In genomic region chr6:21885101-21885500, GRCh38 we compare ENCODE assay signal across 14 cellular contexts.
A peak's percentile ranks its signal among the peaks of the same experiment; 100 is the strongest.
DNase-seq lines count a peak whose midpoint lies in the region; ATAC-seq and TF ChIP-seq lines count a peak whose summit lies in the region.
"Had no signal": no experiment of that assay in that cellular context is flagged by ENCODE, and none has a peak within 500 bp of the region (broad histone marks: within the 10 kb centered on the region; RNA-seq: fewer than 3 reads in every experiment).

No MANE protein-coding gene starts in this region.

- no peak overlapping the region for H3K27ac Mint-ChIP-seq in activated T-cell treated with anti-CD3 and anti-CD28 coated beads, Interleukin-2, amount 50 U/mL, for 24 hours
- H3K27ac Mint-ChIP-seq: activated naive CD4-positive, alpha-beta T cell treated with anti-CD3 and anti-CD28 coated beads for 36 hours had no signal

- H3K4me1 Mint-ChIP-seq in activated T-cell treated with anti-CD3 and anti-CD28 coated beads, Interleukin-2, amount 50 U/mL, for 24 hours (ENCODE audit: low read depth): peaks cover 9% of the 10 kb centered on the region

- H3K18ac ChIP-seq in mesendoderm (ENCODE audit: low read length): no peak overlapping the region

- H3K56ac ChIP-seq in mesendoderm (ENCODE audit: low read length): no peak overlapping the region

- no peak for TF ChIP-seq CTCF in mammary epithelial cell (conservative IDR thresholded peaks at IDR 0.05 in 1 of 2, IDR thresholded peaks at IDR 0.05 in 1 of 2; ENCODE audit: extremely low read depth in 1 of 2, insufficient read depth in 1 of 2, low read depth in 1 of 2, low read length in 2 of 2)
- TF ChIP-seq CTCF in tibial artery (IDR thresholded peaks at IDR 0.05): no peak

- peak overlapping the region; percentile 57 for H3K23ac ChIP-seq in mesendoderm (ENCODE audit: low read length)

- H3K79me2 ChIP-seq in mammary epithelial cell (ENCODE audit: insufficient read depth, low read length): no peaks in the 10 kb centered on the region
- peaks cover 8% of the 10 kb centered on the region for H3K79me2 ChIP-seq in mesendoderm (ENCODE audit: control insufficient read depth, insufficient read depth, low read length)

- H3K4me1 ChIP-seq in mammary epithelial cell (ENCODE audit: insufficient read depth, low read length): peaks cover 22% of the 10 kb centered on the region
- H3K4me1 ChIP-seq in mesendoderm (ENCODE audit: control insufficient read depth, low read depth, low read length): peaks cover 5% of the 10 kb centered on the region
- H3K4me1 ChIP-seq in tibial artery: peaks cover 0 to 44% (median 27%) of the 10 kb centered on the region in 4 donors

- H3K4me2 ChIP-seq in mammary epithelial cell (ENCODE audit: insufficient read depth, low read depth, low read length): peak overlapping the region; percentile 54
- no peak overlapping the region for H3K4me2 ChIP-seq in mesendoderm (ENCODE audit: low read length)

- H2AFZ ChIP-seq in mammary epithelial cell (ENCODE audit: low read depth, low read length): peak overlapping the region; percentile 48

- H4K8ac ChIP-seq in mesendoderm (ENCODE audit: low read depth, low read length): no peak overlapping the region

- no peak overlapping the region for H2BK15ac ChIP-seq in mesendoderm (replicated peaks; ENCODE audit: low read depth)

- H3K9me3 ChIP-seq in mammary epithelial cell (replicated peaks; ENCODE audit: insufficient read depth, low read length) (no peaks in the 10 kb centered on the region), tibial artery (no peaks in the 10 kb centered on the region)

- no peak overlapping the region for H2BK5ac ChIP-seq in mesendoderm (ENCODE audit: low read length)

- H3K27ac ChIP-seq in mammary epithelial cell (ENCODE audit: insufficient read depth, low read depth, low read length) (no peak overlapping the region), mesendoderm (ENCODE audit: low read depth, low read length) (no peak overlapping the region), tibial artery (peak overlapping the region; percentile 69)

- H4K5ac ChIP-seq in mesendoderm (ENCODE audit: low read length): no peak overlapping the region

- no peak overlapping the region for H3K4ac ChIP-seq in mesendoderm (ENCODE audit: low read depth, low read length)

- H3K36me3 Mint-ChIP-seq in activated T-cell treated with anti-CD3 and anti-CD28 coated beads, Interleukin-2, amount 50 U/mL, for 24 hours (ENCODE audit: low read depth): no peaks in the 10 kb centered on the region

- no peak overlapping the region for H2AK5ac ChIP-seq in mesendoderm (ENCODE audit: low read length)

- H3K27me3 ChIP-seq in mammary epithelial cell (ENCODE audit: insufficient read depth, low read length): no peaks in the 10 kb centered on the region
- H3K27me3 ChIP-seq in mesendoderm (ENCODE audit: insufficient read depth, low read length, poor library complexity): no peaks in the 10 kb centered on the region
- no peaks in the 10 kb centered on the region for H3K27me3 ChIP-seq in tibial artery

- no TSS peak for BruUV-seq in mammary epithelial cell (replicated peaks; lab: Mats Ljungman, UMichigan)

- no peak overlapping the region for H3K4me3 Mint-ChIP-seq in activated T-cell treated with anti-CD3 and anti-CD28 coated beads, Interleukin-2, amount 50 U/mL, for 24 hours
- H3K4me3 Mint-ChIP-seq: activated naive CD4-positive, alpha-beta T cell treated with anti-CD3 and anti-CD28 coated beads for 36 hours; H9 had no signal

- in situ Hi-C loops in mammary epithelial cell (cut with MboI; ENCODE audit: low sequenced_read_pairs in 2 of 2): no loop called here

- dilution Hi-C loops in mammary epithelial cell (cut with HindIII; ENCODE audit: low sequenced_read_pairs): no loop called here

- no peaks in the 10 kb centered on the region for H4K20me1 ChIP-seq in mammary epithelial cell (ENCODE audit: insufficient read depth, low read length)

- CTCF ChIA-PET in mammary epithelial cell (lab: Charles Lee; ENCODE audit: low non-redundant PET): no interaction called here

- intact Hi-C loops in mammary epithelial cell (cut with micrococcal nuclease): no loop called here
- intact Hi-C loops in tibial artery (cut with DNase I; ENCODE audit: low total_unique reads): no loop called here

- DNase-seq in DMS 273 (lab: John Stamatoyannopoulos, UW; ENCODE audit: unreplicated experiment): peak; percentile 73
- no peak for DNase-seq in DMS 273 treated with DMSO at 0.1 percent for 48 hours (lab: John Stamatoyannopoulos, UW)
- no peak for DNase-seq in mammary epithelial cell
- DNase-seq in mesendoderm: no peak
- no peak for DNase-seq in tibial artery
- DNase-seq in activated T-cell treated with anti-CD3 and anti-CD28 coated beads, Interleukin-2, amount 50 U/mL, for 24 hours: no peak
- DNase-seq in NCI-H526 treated with DMSO at 0.1 percent for 48 hours (lab: John Stamatoyannopoulos, UW): no peak
- DNase-seq: 8988T; activated naive CD4-positive, alpha-beta T cell treated with anti-CD3 and anti-CD28 coated beads for 36 hours; H9; NK-92 treated with Interleukin-12 subunit alpha and Interleukin-12 subunit beta, amount 100 ng/mL, for 24 hours; stimulated activated CD4-positive, alpha-beta T cell treated with anti-CD3 and anti-CD28 coated beads, Interleukin-4, amount 100 ng/mL, for 4 hours; stimulated activated naive CD4-positive, alpha-beta T cell had no signal

- H3K36me3 ChIP-seq in mammary epithelial cell (ENCODE audit: insufficient read depth, low read length) (no peaks in the 10 kb centered on the region), mesendoderm (ENCODE audit: control insufficient read depth, insufficient read depth, low read length) (no peaks in the 10 kb centered on the region), tibial artery (no peaks in the 10 kb centered on the region)

- no peaks in the 10 kb centered on the region for H3K27me3 Mint-ChIP-seq in activated T-cell treated with anti-CD3 and anti-CD28 coated beads, Interleukin-2, amount 50 U/mL, for 24 hours

- H3K9ac ChIP-seq in mammary epithelial cell (ENCODE audit: insufficient read depth, low read length) (no peak overlapping the region), mesendoderm (ENCODE audit: low read length) (no peak overlapping the region)

- no peak for ATAC-seq in HG02623 (IDR thresholded peaks at IDR 0.05; ENCODE audit: unreplicated experiment)

- H3K4me3 ChIP-seq in mammary epithelial cell (replicated peaks in 1 of 3; ENCODE audit: insufficient read depth in 1 of 3, low read depth in 2 of 3, low read length in 3 of 3) (no peak overlapping the region), mesendoderm (ENCODE audit: low read length) (no peak overlapping the region), tibial artery (no peak overlapping the region)

- WGBS in mammary epithelial cell (ENCODE audit: low coverage, missing lambda C conversion rate): 0% methylated on average over 1 of the region's 1 CpG
- no CpG with 5 or more reads among the region's 1 CpG for WGBS in mesendoderm (ENCODE audit: extremely low coverage, insufficient coverage, low lambda C conversion rate)

- H3K79me1 ChIP-seq in mesendoderm (ENCODE audit: low read length): peaks cover 17% of the 10 kb centered on the region

- H2BK120ac ChIP-seq in mesendoderm (ENCODE audit: low read depth, low read length): no peak overlapping the region

- H3K9me3 Mint-ChIP-seq in activated T-cell treated with anti-CD3 and anti-CD28 coated beads, Interleukin-2, amount 50 U/mL, for 24 hours: peaks cover 4% of the 10 kb centered on the region
- H3K9me3 Mint-ChIP-seq: H9 had no signal

Comparison
In these comparisons a context has a peak if more than half of its experiments do, and no peak if none do; other contexts are left out.
1. H3K27ac ChIP-seq: peak in tibial artery (2 of 2); none in mammary epithelial cell (single experiment) and mesendoderm (single experiment).